ENCODE assay signal across 8 cellular contexts in the genomic region with DNA sequence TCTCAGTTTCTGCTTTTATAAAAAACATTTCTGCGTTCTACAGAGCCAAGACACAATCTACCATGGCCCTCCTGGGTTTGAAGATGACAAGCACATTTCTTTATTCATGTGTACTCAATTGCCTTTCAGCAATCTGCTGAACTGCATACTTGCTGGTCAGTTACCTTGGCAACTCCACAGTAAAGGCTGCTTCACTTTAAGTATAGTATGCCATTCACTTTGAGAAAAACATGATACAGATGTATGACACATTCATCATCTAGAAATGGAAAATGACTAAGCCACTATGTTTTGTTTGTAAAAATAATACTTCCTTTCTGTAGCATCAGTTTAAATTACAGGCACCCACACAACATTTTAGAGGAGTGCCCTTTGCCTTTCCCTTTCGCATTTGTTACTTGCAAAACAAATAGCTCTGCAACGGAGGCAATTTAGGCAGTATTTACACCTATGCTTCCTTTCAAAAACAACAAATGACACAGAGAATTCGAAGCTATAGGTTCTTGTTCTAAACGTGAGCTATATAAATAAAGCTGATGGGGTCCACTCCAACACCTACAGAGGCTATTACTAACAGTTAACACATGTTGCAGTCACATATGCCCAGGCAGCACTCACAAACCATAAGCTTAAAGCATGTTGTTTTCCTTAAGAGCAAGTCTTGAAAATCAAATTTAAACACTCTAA. TPM values are rescaled to one million over a fixed set of nuclear protein-coding genes. Genes with fewer than 3 reads are reported as not detected.
DNase-seq lines count a peak whose midpoint lies in the region; ATAC-seq and TF ChIP-seq lines count a peak whose summit lies in the region.

No MANE protein-coding gene starts in this region.

- TF ChIP-seq POLR2A in sigmoid colon (IDR thresholded peaks at IDR 0.05), result no peak

- ATAC-seq in GM21786 (IDR thresholded peaks at IDR 0.05; ENCODE audit: unreplicated experiment), result peak; percentile 76
- ATAC-seq in GM18861 (IDR thresholded peaks at IDR 0.05; ENCODE audit: unreplicated experiment), result no peak
- no peak for ATAC-seq in aorta (ENCODE audit: low FRiP score)

- H3K9me3 ChIP-seq in sigmoid colon (no peaks in the 10 kb centered on the region), aorta (ENCODE audit: control insufficient read depth, low read length) (no peaks in the 10 kb centered on the region)

- H3K9me3 Mint-ChIP-seq in activated T-cell treated with anti-CD3 and anti-CD28 coated beads, Interleukin-2, amount 50 U/mL, for 24 hours, result no peaks in the 10 kb centered on the region

- H3K4me1 Mint-ChIP-seq in activated T-cell treated with anti-CD3 and anti-CD28 coated beads, Interleukin-2, amount 50 U/mL, for 24 hours (ENCODE audit: low read depth), result peaks cover 7% of the 10 kb centered on the region

- H3K36me3 Mint-ChIP-seq in activated T-cell treated with anti-CD3 and anti-CD28 coated beads, Interleukin-2, amount 50 U/mL, for 24 hours (ENCODE audit: low read depth), result no peaks in the 10 kb centered on the region

- TF ChIP-seq CTCF in fibroblast of villous mesenchyme (IDR thresholded peaks at IDR 0.05; ENCODE audit: insufficient read depth, low read depth, low read length) (no peak), sigmoid colon (IDR thresholded peaks at IDR 0.05) (no peak)

- H3K27ac ChIP-seq in sigmoid colon (no peak overlapping the region), aorta (ENCODE audit: low read depth in 1 of 2, low read length in 2 of 2) (no peak overlapping the region)

- H3K36me3 ChIP-seq in sigmoid colon (peaks cover 0 to under 1% (median 0%) of the 10 kb centered on the region in 4 donors), aorta (ENCODE audit: control insufficient read depth in 1 of 2, insufficient read depth in 2 of 2, low read length in 1 of 2) (no peaks in the 10 kb centered on the region)

- H3K27ac Mint-ChIP-seq in activated T-cell treated with anti-CD3 and anti-CD28 coated beads, Interleukin-2, amount 50 U/mL, for 24 hours, result no peak overlapping the region

- 49 to 59% methylated on average over 5 of the region's 5 CpGs for WGBS in sigmoid colon, 2 donors
- 30 to 31% methylated on average over 5 of the region's 5 CpGs for WGBS in aorta, 2 donors

- H3K4me3 Mint-ChIP-seq in activated T-cell treated with anti-CD3 and anti-CD28 coated beads, Interleukin-2, amount 50 U/mL, for 24 hours, result no peak overlapping the region

- H3K4me1 ChIP-seq in sigmoid colon (peaks cover 0 to 28% (median 10%) of the 10 kb centered on the region in 4 donors), aorta (ENCODE audit: control insufficient read depth in 1 of 2, insufficient read depth in 2 of 2, low read length in 2 of 2) (peaks cover 0 to 1% of the 10 kb centered on the region in 2 donors)

- TF ChIP-seq EP300 in sigmoid colon (IDR thresholded peaks at IDR 0.05), result no peak

- H3K4me3 ChIP-seq in fibroblast of villous mesenchyme (ENCODE audit: low read depth, low read length) (no peak overlapping the region), sigmoid colon (no peak overlapping the region), aorta (ENCODE audit: low read length in 2 of 2) (no peak overlapping the region)

- intact Hi-C loops in sigmoid colon (cut with DNase I), result no loop called here
- intact Hi-C loops in aorta (cut with DNase I), result no loop called here

- no peaks in the 10 kb centered on the region for H3K27me3 ChIP-seq in sigmoid colon
- no peaks in the 10 kb centered on the region for H3K27me3 ChIP-seq in aorta (ENCODE audit: control insufficient read depth in 1 of 2, insufficient read depth in 2 of 2, low read length in 1 of 2)

- peaks cover 21% of the 10 kb centered on the region for H3K27me3 Mint-ChIP-seq in activated T-cell treated with anti-CD3 and anti-CD28 coated beads, Interleukin-2, amount 50 U/mL, for 24 hours

- DNase-seq in AG20443 (ENCODE audit: low spot score), result peak; percentile 30
- DNase-seq in NCI-H69 (lab: John Stamatoyannopoulos, UW), result peak; percentile 84
- peak; percentile 37 for DNase-seq in fibroblast of villous mesenchyme (ENCODE audit: low read depth)
- no peak for DNase-seq in sigmoid colon
- DNase-seq in activated T-cell treated with anti-CD3 and anti-CD28 coated beads, Interleukin-2, amount 50 U/mL, for 24 hours, result no peak
- no peak for DNase-seq in aorta

RNA-seq across cellular contexts. Expression of a gene that starts 23.5 kb away (rescaled TPM):
- 43.5 and 92.8 TPM in 2 replicates for total RNA-seq in fibroblast of villous mesenchyme
- 100 to 1,000 TPM; 135 to 244 (median 196) TPM for total RNA-seq in sigmoid colon
- 10 to 100 TPM in 1 of 3 donors, 1 to 10 TPM in 2; 2.8 to 14.4 (median 7.8) TPM for polyA plus RNA-seq in sigmoid colon
- 10 to 100 TPM; 72.1 to 84.7 TPM for total RNA-seq in aorta
- 100 to 1,000 TPM in 1 of 2 donors, 10 to 100 TPM in 1; 42.2 to 105 TPM for polyA plus RNA-seq in aorta

Comparison
In these comparisons a context has a peak if more than half of its experiments do, and no peak if none do; other contexts are left out.
1. DNase-seq: peak in AG20443 (single experiment), NCI-H69 (single experiment) and fibroblast of villous mesenchyme (single experiment); none in sigmoid colon (single experiment), activated T-cell treated with anti-CD3 and anti-CD28 coated beads, Interleukin-2, amount 50 U/mL, for 24 hours (single experiment) and aorta (0 of 2).